10 cellular contexts compared by ENCODE assay signal in the genomic region with DNA sequence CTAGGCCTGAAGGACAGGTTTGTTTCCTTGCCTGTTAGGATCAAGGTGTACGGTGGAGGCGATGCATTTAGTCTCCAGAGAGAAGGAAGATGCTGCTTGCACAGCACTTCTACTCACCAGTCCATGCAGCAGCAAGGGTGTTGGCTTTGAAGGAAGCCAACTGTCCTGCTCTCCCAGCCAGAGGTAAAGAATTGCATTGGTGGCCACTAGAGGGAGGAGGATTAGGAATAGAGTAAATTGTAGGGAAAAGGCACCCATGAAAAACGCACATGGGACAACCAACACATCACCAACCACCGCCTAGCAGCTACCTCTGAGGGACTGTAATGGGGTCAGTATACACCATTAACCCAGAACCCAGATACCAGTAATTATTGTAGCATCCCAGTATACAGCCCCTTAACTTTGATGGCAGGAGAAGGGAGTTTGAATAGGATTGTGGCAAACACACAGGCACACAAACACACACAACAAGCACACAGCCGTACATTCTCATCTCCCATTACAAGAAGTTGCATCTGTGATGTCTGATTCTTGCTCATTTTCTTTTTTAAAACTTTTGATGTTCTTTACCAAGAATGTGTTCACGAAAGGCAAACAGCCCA.
DNase-seq lines count a peak whose midpoint lies in the region; TF ChIP-seq lines count a peak whose summit lies in the region.
"Had no signal": no experiment of that assay in that cellular context is flagged by ENCODE, and none has a peak within 500 bp of the region (broad histone marks: within the 10 kb centered on the region; RNA-seq: fewer than 3 reads in every experiment).

No MANE protein-coding gene starts in this region.

- TF ChIP-seq POLR2A in spleen (IDR thresholded peaks at IDR 0.05) = no peak

- TF ChIP-seq CTCF in OCI-LY1 (IDR thresholded peaks at IDR 0.05; ENCODE audit: low read length) = peak; percentile 47; the same call in 1 of the 2 replicates
- peak; percentile 61 for TF ChIP-seq CTCF in fibroblast of pulmonary artery (IDR thresholded peaks at IDR 0.05; ENCODE audit: low read length, missing control alignments)
- TF ChIP-seq CTCF in spleen (IDR thresholded peaks at IDR 0.05 in 8 of 11, conservative IDR thresholded peaks at IDR 0.05 in 3 of 11) = peak in 6 of 11 experiments; percentile 17 to 38 (median 26)

- H3K9me3 ChIP-seq in OCI-LY1 (ENCODE audit: low read length) (no peaks in the 10 kb centered on the region), spleen (no peaks in the 10 kb centered on the region)
- H3K9me3 ChIP-seq: BLaER1 had no signal

- intact Hi-C loops in spleen (cut with DNase I; ENCODE audit: low total_unique reads) = no loop called here

- no peak overlapping the region for H3K27ac ChIP-seq in OCI-LY1 (ENCODE audit: low read depth, low read length, poor library complexity, severe bottlenecking)
- H3K27ac ChIP-seq in spleen = no peak overlapping the region
- H3K27ac ChIP-seq: BLaER1, epithelial cell of prostate had no signal

- H3K36me3 ChIP-seq in OCI-LY1 (ENCODE audit: insufficient read depth, low read length) = no peaks in the 10 kb centered on the region
- H3K36me3 ChIP-seq in spleen = no peaks in the 10 kb centered on the region
- H3K36me3 ChIP-seq: BLaER1 had no signal

- no peak overlapping the region for H3K4me3 ChIP-seq in OCI-LY1 (ENCODE audit: low read depth, low read length, poor library complexity, severe bottlenecking)
- no peak overlapping the region for H3K4me3 ChIP-seq in fibroblast of pulmonary artery (replicated peaks; ENCODE audit: low read depth, low read length)
- H3K4me3 ChIP-seq in spleen = no peak overlapping the region
- H3K4me3 ChIP-seq: BLaER1 had no signal

- H3K9me2 ChIP-seq in OCI-LY1 (ENCODE audit: low read depth, low read length) = no peaks in the 10 kb centered on the region

- no peaks in the 10 kb centered on the region for H3F3A ChIP-seq in OCI-LY1 (ENCODE audit: insufficient read depth, low read length)

- H3K9ac ChIP-seq in OCI-LY1 (ENCODE audit: low read length) = no peak overlapping the region
- H3K9ac ChIP-seq: BLaER1 had no signal

- H4K20me1 ChIP-seq in OCI-LY1 (ENCODE audit: insufficient read depth, low read length) = no peaks in the 10 kb centered on the region
- H4K20me1 ChIP-seq: BLaER1 had no signal

- H3K4me2 ChIP-seq in OCI-LY1 (ENCODE audit: low read length) = no peak overlapping the region
- H3K4me2 ChIP-seq: BLaER1 had no signal

- peaks cover 6% of the 10 kb centered on the region for H3K4me1 ChIP-seq in OCI-LY1 (ENCODE audit: insufficient read depth, low read length, severe bottlenecking)
- H3K4me1 ChIP-seq in spleen = no peaks in the 10 kb centered on the region
- H3K4me1 ChIP-seq: BLaER1 had no signal

- WGBS in spleen, 5 donors = 87 to 97% (median 92%) methylated on average over 6 of the region's 6 CpGs

- H3K27me3 ChIP-seq in OCI-LY1 (ENCODE audit: insufficient read depth, low read length) (no peaks in the 10 kb centered on the region), spleen (replicated peaks in 1 of 7) (no peaks in the 10 kb centered on the region)
- H3K27me3 ChIP-seq: BLaER1 had no signal

- no peaks in the 10 kb centered on the region for H3K79me2 ChIP-seq in OCI-LY1 (ENCODE audit: insufficient read depth, low read length)

- H2AFZ ChIP-seq in OCI-LY1 (ENCODE audit: low read length) = no peak overlapping the region

- DNase-seq in NCI-H1417 (lab: John Stamatoyannopoulos, UW) (peak in 2 of 3 experiments; percentile 7 to 16), NCI-H1417 treated with DMSO at 0.1 percent for 48 hours (lab: John Stamatoyannopoulos, UW) (no peak), fibroblast of pulmonary artery (ENCODE audit: low read depth) (peak; percentile 56), spleen (no peak), GOT3 (lab: John Stamatoyannopoulos, UW) (no peak), NK-92 (lab: John Stamatoyannopoulos, UW; ENCODE audit: unreplicated experiment) (no peak)
- no peak for DNase-seq in activated CD4-positive, alpha-beta T cell treated with anti-CD3 and anti-CD28 coated beads, Interleukin-2, amount 50 U/mL, for 48 hours

Comparison
In these comparisons a context has a peak if more than half of its experiments do, and no peak if none do; other contexts are left out.
1. DNase-seq: peak in NCI-H1417 (2 of 3) and fibroblast of pulmonary artery (single experiment); none in NCI-H1417 treated with DMSO at 0.1 percent for 48 hours (single experiment), spleen (single experiment), GOT3 (single experiment), NK-92 (single experiment) and activated CD4-positive, alpha-beta T cell treated with anti-CD3 and anti-CD28 coated beads, Interleukin-2, amount 50 U/mL, for 48 hours (0 of 2).
2. Peak in every context shown above with its lines, with median percentiles within 50 percentile points of each other: CTCF ChIP-seq.